ENCODE assay signal across 8 cellular contexts in genomic region chr18:74597662-74598349, GRCh38. TPM values are rescaled to one million over a fixed set of nuclear protein-coding genes. Genes with fewer than 3 reads are reported as not detected.
DNase-seq lines count a peak whose midpoint lies in the region; ATAC-seq and TF ChIP-seq lines count a peak whose summit lies in the region.

Gene ZNF407 (plus strand): TSS chr18:74597870. CDS start chr18:74631020, 33,150 bp downstream.

- peaks cover 3% of the 10 kb centered on the region for H3K9me3 Mint-ChIP-seq in activated naive CD8-positive, alpha-beta T cell (ENCODE audit: low read depth)

- H3K27me3 ChIP-seq in ovary (no peaks in the 10 kb centered on the region), tibial artery (no peaks in the 10 kb centered on the region)

- WGBS in ovary, 3 donors = 0 to 1% (median 1%) methylated on average over 46 to 64 of the region's 64 CpGs

- peak within 1 kb of the TSS; percentile 92 to 98 for H3K27ac ChIP-seq in ovary
- H3K27ac ChIP-seq in tibial artery = peak within 1 kb of the TSS; percentile 96 to 99

- H3K9me3 ChIP-seq in ovary (no peaks in the 10 kb centered on the region), tibial artery (no peaks in the 10 kb centered on the region)

- peaks cover 60% of the 10 kb centered on the region for H3K4me1 Mint-ChIP-seq in activated naive CD8-positive, alpha-beta T cell (ENCODE audit: low read depth)

- H3K36me3 ChIP-seq in ovary = no peaks in the 10 kb centered on the region
- H3K36me3 ChIP-seq in tibial artery = peaks cover 8 to 19% (median 17%) of the 10 kb centered on the region in 3 donors

- intact Hi-C loops in Right ventricle myocardium inferior (cut with DNase I) (loop anchor here (1.0 to 5.0 kb wide), 3 partner anchors 102 to 614 kb away; partner anchors contain the start of genes CNDP2, TIMM21 and TSHZ1), ovary (cut with DNase I) (no loop called here), tibial artery (cut with DNase I; ENCODE audit: low total_unique reads) (loop anchor here (2.0 to 5.0 kb wide), 2 partner anchors 101 to 306 kb away; partner anchors contain the start of genes CNDP2 and CYB5A)

- H3K4me3 Mint-ChIP-seq in activated naive CD8-positive, alpha-beta T cell = peak within 1 kb of the TSS; percentile 95

- TF ChIP-seq CTCF in GM12864 (IDR thresholded peaks at IDR 0.05; ENCODE audit: low read depth, low read length, missing control alignments) (no peak), ovary (IDR thresholded peaks at IDR 0.05) (no peak), tibial artery (IDR thresholded peaks at IDR 0.05) (no peak)

- peaks cover 6% of the 10 kb centered on the region for H3K4me1 ChIP-seq in ovary (ENCODE audit: insufficient read depth)
- H3K4me1 ChIP-seq in tibial artery = peaks cover 0 to 25% (median 11%) of the 10 kb centered on the region in 4 donors

- TF ChIP-seq POLR2A in ovary (IDR thresholded peaks at IDR 0.05) = peak; percentile 43

- H3K4me3 ChIP-seq in GM12864 (ENCODE audit: low read depth, low read length) = peak within 1 kb of the TSS; percentile 100
- H3K4me3 ChIP-seq in ovary = peak within 1 kb of the TSS; percentile 94
- H3K4me3 ChIP-seq in tibial artery = peak within 1 kb of the TSS; percentile 94 to 99

- peak within 1 kb of the TSS; percentile 98 for H3K27ac Mint-ChIP-seq in activated naive CD8-positive, alpha-beta T cell

- H3K36me3 Mint-ChIP-seq in activated naive CD8-positive, alpha-beta T cell = peaks cover 25% of the 10 kb centered on the region

- DNase-seq in GM12864 (ENCODE audit: low read depth) = peak; percentile 78
- DNase-seq in NCI-H1105 treated with DMSO at 0.1 percent for 48 hours (lab: John Stamatoyannopoulos, UW) = peak; percentile 90
- peak; percentile 84 for DNase-seq in SKM-1 treated with dmso at 0.1 percent for 144 hours (lab: John Stamatoyannopoulos, UW; ENCODE audit: unreplicated experiment)
- DNase-seq in Right ventricle myocardium inferior (ENCODE audit: missing footprints) = peak; percentile 92
- DNase-seq in ovary = peak; percentile 84 to 89 (median 87)
- DNase-seq in tibial artery = peak; percentile 85 to 91

- H3K27me3 Mint-ChIP-seq in activated naive CD8-positive, alpha-beta T cell = no peaks in the 10 kb centered on the region

- TF ChIP-seq EP300 in ovary (IDR thresholded peaks at IDR 0.05) = peak; percentile 27

- ATAC-seq in HG02678 (IDR thresholded peaks at IDR 0.05; ENCODE audit: unreplicated experiment) (peak; percentile 74), Right ventricle myocardium inferior (peak; percentile 94)

RNA-seq across cellular contexts. Expression of gene ZNF407, which starts in this region (rescaled TPM):
- total RNA-seq in Right ventricle myocardium inferior = 10.7 TPM
- 10 to 100 TPM; 14.4 to 22.3 (median 19.7) TPM for total RNA-seq in ovary
- polyA plus RNA-seq in ovary = 1 to 10 TPM; 5.3 to 5.9 TPM

Comparison
In these comparisons a context has a peak if more than half of its experiments do, and no peak if none do; other contexts are left out.
1. Peak in every context shown above with its lines: DNase-seq, ATAC-seq, H3K4me3 ChIP-seq and H3K27ac ChIP-seq.
2. intact Hi-C loops: an anchor here in Right ventricle myocardium inferior (1.0 to 5.0 kb wide) and tibial artery (2.0 to 5.0 kb wide); none called in ovary.